ENCODE assay signal across 14 cellular contexts in the genomic region with DNA sequence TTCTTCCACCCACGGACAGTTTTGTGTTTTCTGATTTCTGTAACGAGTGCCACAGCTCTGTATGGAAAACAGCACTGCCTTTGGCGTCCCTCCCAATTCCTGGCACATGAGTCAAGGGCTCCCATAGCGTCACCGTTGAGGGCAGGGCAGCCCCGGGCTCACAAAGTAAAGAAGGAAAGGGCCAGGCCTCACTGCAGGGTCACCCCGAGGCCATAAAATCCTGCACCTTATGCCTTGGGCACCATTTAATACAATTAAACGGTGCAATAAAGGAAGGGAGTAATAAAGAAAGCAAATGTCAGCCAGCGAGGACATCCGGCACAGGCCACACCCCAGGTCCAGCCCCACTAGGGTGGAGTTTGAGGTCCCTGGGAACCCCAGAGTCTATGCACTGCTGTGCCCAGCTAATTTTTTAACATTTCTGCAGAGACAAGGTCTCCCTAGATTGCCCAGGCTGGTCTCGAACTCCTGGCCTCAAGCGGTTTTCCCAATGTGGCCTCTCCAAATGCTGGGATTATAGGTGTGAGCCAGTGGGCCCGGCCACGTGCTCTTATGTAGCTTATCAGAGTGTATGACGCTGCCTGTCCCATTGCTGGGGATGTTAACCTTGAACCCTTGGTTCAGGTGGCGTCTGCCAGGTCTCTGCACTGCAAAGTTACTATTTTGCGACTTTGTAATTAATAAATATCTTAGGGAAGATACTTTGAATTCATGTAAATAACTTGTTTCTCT. TPM values are rescaled to one million over a fixed set of nuclear protein-coding genes. Genes with fewer than 3 reads are reported as not detected.
DNase-seq lines count a peak whose midpoint lies in the region; ATAC-seq and TF ChIP-seq lines count a peak whose summit lies in the region.
"Had no signal": no experiment of that assay in that cellular context is flagged by ENCODE, and none has a peak within 500 bp of the region (broad histone marks: within the 10 kb centered on the region; RNA-seq: fewer than 3 reads in every experiment).

No MANE protein-coding gene starts in this region.

- H3K9me1 ChIP-seq in IMR-90 (ENCODE audit: insufficient read depth, low read length): no peaks in the 10 kb centered on the region

- TF ChIP-seq CTCF in IMR-90 (conservative IDR thresholded peaks at IDR 0.05; ENCODE audit: low read depth, low read length) (no peak), choroid plexus epithelial cell (conservative IDR thresholded peaks at IDR 0.05; ENCODE audit: low read depth, low read length) (no peak), osteocyte (IDR thresholded peaks at IDR 0.05) (no peak)

- peaks cover 5% of the 10 kb centered on the region for H3K9me3 Mint-ChIP-seq in activated T-cell treated with anti-CD3 and anti-CD28 coated beads, Interleukin-2, amount 50 U/mL, for 4 hours
- H3K9me3 Mint-ChIP-seq in osteocyte (ENCODE audit: unreplicated experiment): peaks cover 4% of the 10 kb centered on the region
- H3K9me3 Mint-ChIP-seq: T-helper 2 cell treated with Interferon-gamma antibody and Interleukin-4, amounts not matched to agents 5 μg/mL and 100 μg/mL, for 36 hours had no signal

- intact Hi-C loops in IMR-90 (cut with micrococcal nuclease): no loop called here

- H2BK5ac ChIP-seq in IMR-90 (ENCODE audit: low read depth, low read length, poor library complexity, severe bottlenecking): no peak overlapping the region

- no peak overlapping the region for H4K5ac ChIP-seq in IMR-90 (ENCODE audit: low read depth, low read length)

- H3K4me3 ChIP-seq in IMR-90 (ENCODE audit: insufficient read depth, low read depth, low read length) (no peak overlapping the region), choroid plexus epithelial cell (ENCODE audit: low read depth, low read length) (no peak overlapping the region)

- TF ChIP-seq POLR2A in IMR-90 (IDR thresholded peaks at IDR 0.05; ENCODE audit: low read depth, low read length): no peak

- peak overlapping the region in 1 of 2 experiments; percentile 19; a peak in 1 of 4 replicates for H4K8ac ChIP-seq in IMR-90 (ENCODE audit: low read depth in 2 of 2, low read length in 2 of 2)

- no peak overlapping the region for H3K18ac ChIP-seq in IMR-90 (ENCODE audit: low read depth, low read length)

- H3K9ac ChIP-seq in IMR-90 (ENCODE audit: low read depth, low read length): no peak overlapping the region

- CTCF ChIA-PET in IMR-90 (lab: Yijun Ruan, JAX): no interaction called here

- in situ Hi-C loops in IMR-90 (cut with MboI; ENCODE audit: low sequenced_read_pairs): no loop called here

- no peaks in the 10 kb centered on the region; the same call in 1 of the 2 replicates for H3K27me3 ChIP-seq in IMR-90 (ENCODE audit: control insufficient read depth, insufficient read depth, low read length)

- dilution Hi-C loops in IMR-90 (cut with HindIII; ENCODE audit: low sequenced_read_pairs, unreplicated experiment): no loop called here

- H3K4me3 Mint-ChIP-seq in activated T-cell treated with anti-CD3 and anti-CD28 coated beads, Interleukin-2, amount 50 U/mL, for 4 hours: no peak overlapping the region
- H3K4me3 Mint-ChIP-seq in osteocyte (ENCODE audit: unreplicated experiment): no peak overlapping the region
- H3K4me3 Mint-ChIP-seq: T-helper 2 cell treated with Interferon-gamma antibody and Interleukin-4, amounts not matched to agents 5 μg/mL and 100 μg/mL, for 36 hours had no signal

- BruUV-seq in IMR-90 (replicated peaks; lab: Mats Ljungman, UMichigan): no TSS peak

- peak overlapping the region; percentile 26; the same call in 1 of the 2 replicates for H2BK120ac ChIP-seq in IMR-90 (ENCODE audit: low read depth, low read length)

- peak overlapping the region; percentile 58 for H2AFZ ChIP-seq in IMR-90 (replicated peaks; ENCODE audit: low read length, poor library complexity)

- H3K23ac ChIP-seq in IMR-90 (ENCODE audit: low read depth, low read length): no peak overlapping the region

- H3K4me1 ChIP-seq in IMR-90 (ENCODE audit: control insufficient read depth, insufficient read depth, low read length): peaks cover 12% of the 10 kb centered on the region

- no peak overlapping the region for H3K14ac ChIP-seq in IMR-90 (replicated peaks; ENCODE audit: low read depth, low read length)

- H2BK15ac ChIP-seq in IMR-90 (ENCODE audit: low read depth, low read length): no peak overlapping the region

- TF ChIP-seq RAD21 in IMR-90 (IDR thresholded peaks at IDR 0.05; ENCODE audit: low read length): no peak

- DNase-seq in AG08395 (ENCODE audit: low spot score): peak; percentile 94
- peak; percentile 56 for DNase-seq in IMR-90
- DNase-seq in choroid plexus epithelial cell (ENCODE audit: low read depth): peak; percentile 19
- peak; percentile 34 to 66 for DNase-seq in lung microvascular endothelial cell (ENCODE audit: low read depth in 2 of 2)
- DNase-seq in activated T-cell treated with anti-CD3 and anti-CD28 coated beads, Interleukin-2, amount 50 U/mL, for 4 hours: no peak
- no peak for DNase-seq in activated gamma-delta T cell (lab: John Stamatoyannopoulos, UW)
- no peak for DNase-seq in NCI-H510A treated with DMSO at 0.1 percent for 48 hours (lab: John Stamatoyannopoulos, UW)
- no peak for DNase-seq in osteocyte (ENCODE audit: extremely low spot score, unreplicated experiment)
- DNase-seq: C1 segment of cervical spinal cord; effector memory CD4-positive, alpha-beta T cell; H7; NCI-H345; stimulated activated naive CD4-positive, alpha-beta T cell treated with Interleukin-2 at 50 U/mL for 16 hours had no signal

- no peak overlapping the region for H3K27ac ChIP-seq in IMR-90 (ENCODE audit: insufficient read depth, low read length)

- H3K27ac Mint-ChIP-seq in osteocyte (ENCODE audit: unreplicated experiment): no peak overlapping the region
- H3K27ac Mint-ChIP-seq: T-helper 2 cell treated with Interferon-gamma antibody and Interleukin-4, amounts not matched to agents 5 μg/mL and 100 μg/mL, for 36 hours had no signal

- no peak overlapping the region for H2AK9ac ChIP-seq in IMR-90 (replicated peaks; ENCODE audit: low read depth, low read length, poor library complexity)

- H3K9me3 ChIP-seq in IMR-90 (ENCODE audit: control insufficient read depth, insufficient read depth, low read length): peaks cover 5% of the 10 kb centered on the region

- no peaks in the 10 kb centered on the region for H4K20me1 ChIP-seq in IMR-90 (ENCODE audit: insufficient read depth, low read length)

- H2BK20ac ChIP-seq in IMR-90 (ENCODE audit: low read depth, low read length): no peak overlapping the region

- H3K4ac ChIP-seq in IMR-90 (ENCODE audit: low read depth, low read length): no peak overlapping the region; the same call in 1 of the 2 replicates

- H3K4me2 ChIP-seq in IMR-90 (ENCODE audit: low read depth, low read length): peak overlapping the region; percentile 61; the same call in 1 of the 2 replicates

- no peak overlapping the region for H4K91ac ChIP-seq in IMR-90 (ENCODE audit: insufficient read depth, low read depth, low read length)

- peaks cover 10% of the 10 kb centered on the region for H3K4me1 Mint-ChIP-seq in activated T-cell treated with anti-CD3 and anti-CD28 coated beads, Interleukin-2, amount 50 U/mL, for 4 hours (ENCODE audit: low read depth)
- H3K4me1 Mint-ChIP-seq in osteocyte (ENCODE audit: unreplicated experiment): peaks cover 4% of the 10 kb centered on the region

- peaks cover 23% of the 10 kb centered on the region for H3K27me3 Mint-ChIP-seq in activated T-cell treated with anti-CD3 and anti-CD28 coated beads, Interleukin-2, amount 50 U/mL, for 4 hours (ENCODE audit: low read depth)
- peaks cover 35% of the 10 kb centered on the region for H3K27me3 Mint-ChIP-seq in osteocyte (ENCODE audit: unreplicated experiment)

- no peak overlapping the region for H3K56ac ChIP-seq in IMR-90 (ENCODE audit: extremely low read depth, insufficient read depth, low read length)

- no peaks in the 10 kb centered on the region for H3K36me3 ChIP-seq in IMR-90 (ENCODE audit: control insufficient read depth, insufficient read depth, low read length)

- H3K79me1 ChIP-seq in IMR-90 (ENCODE audit: low read depth in 1 of 2, low read length in 2 of 2): no peaks in the 10 kb centered on the region

- WGBS in IMR-90 (ENCODE audit: extremely low coverage in 2 of 2, insufficient read length in 1 of 2), 2 experiments: 67% methylated on average over 10 of the region's 17 CpGs; no CpG with 5 or more reads in 1 of the 2 experiments

- peak; percentile 65 for ATAC-seq in IMR-90 (ENCODE audit: low read depth)
- no peak for ATAC-seq in activated T-cell treated with anti-CD3 and anti-CD28 coated beads, Interleukin-2, amount 50 U/mL, for 4 hours

- no peaks in the 10 kb centered on the region for H3K36me3 Mint-ChIP-seq in activated T-cell treated with anti-CD3 and anti-CD28 coated beads, Interleukin-2, amount 50 U/mL, for 4 hours (ENCODE audit: insufficient read depth)
- no peaks in the 10 kb centered on the region for H3K36me3 Mint-ChIP-seq in osteocyte (ENCODE audit: unreplicated experiment)

- POLR2A ChIA-PET in IMR-90 (lab: Charles Lee; ENCODE audit: unreplicated experiment): no interaction called here

- H2AK5ac ChIP-seq in IMR-90 (ENCODE audit: low read depth, low read length): no peak overlapping the region

TF ChIP-seq in IMR-90, 13 proteins besides CTCF, POLR2A, EP300 and RAD21 (continues in another document):
- no peak for TF ChIP-seq MXI1 (IDR thresholded peaks at IDR 0.05; ENCODE audit: borderline replicate concordance, low read depth, low read length)
- no peak for TF ChIP-seq MAFK (IDR thresholded peaks at IDR 0.05; ENCODE audit: low read depth, low read length)
- TF ChIP-seq FOS (IDR thresholded peaks at IDR 0.05; ENCODE audit: low read depth, low read length): no peak
- no peak for TF ChIP-seq RCOR1 (IDR thresholded peaks at IDR 0.05; ENCODE audit: insufficient replicate concordance, low read length)
- no peak for TF ChIP-seq SMC3 (IDR thresholded peaks at IDR 0.05; ENCODE audit: low read depth, low read length)
- no peak for TF ChIP-seq CHD1 (IDR thresholded peaks at IDR 0.05; ENCODE audit: low read depth, low read length)
- TF ChIP-seq MAZ (IDR thresholded peaks at IDR 0.05; ENCODE audit: borderline replicate concordance, low read depth, low read length): no peak
- TF ChIP-seq RFX5 (IDR thresholded peaks at IDR 0.05; ENCODE audit: low read depth, low read length): no peak

RNA-seq across cellular contexts. Expression of gene MUC2, which starts 13.6 kb away (rescaled TPM):
- not detected in 2 replicates for total RNA-seq in IMR-90 (2012; rRNA removed)
- polyA plus RNA-seq in IMR-90 (2012; rRNA removed): not detected in 2 replicates
- polyA plus RNA-seq in IMR-90 (2012; cell fraction: cytosol; rRNA removed): not detected in 2 replicates
- not detected in 2 replicates for polyA plus RNA-seq in IMR-90 (2012; cell fraction: nucleus; rRNA removed; ENCODE audit: low replicate concordance)
- not detected in 2 replicates for total RNA-seq in lung microvascular endothelial cell
- under 1 TPM; 0.08 to 0.30 (median 0.24) TPM for total RNA-seq in activated T-cell treated with anti-CD3 and anti-CD28 coated beads, Interleukin-2, amount 50 U/mL, for 4 hours
- total RNA-seq in osteocyte: not detected in 2 replicates
- total RNA-seq: H7 had no signal

RNA-seq across cellular contexts. Expression of gene MUC6, which starts 24.5 kb away (rescaled TPM):
- total RNA-seq in IMR-90 (2012; rRNA removed) (not detected in 2 replicates), lung microvascular endothelial cell (not detected in 2 replicates), osteocyte (not detected in 2 replicates)
- polyA plus RNA-seq in IMR-90 (2012; rRNA removed): not detected in 2 replicates
- not detected in 2 replicates for polyA plus RNA-seq in IMR-90 (2012; cell fraction: cytosol; rRNA removed)
- polyA plus RNA-seq in IMR-90 (2012; cell fraction: nucleus; rRNA removed; ENCODE audit: low replicate concordance): not detected in 2 replicates
- under 1 TPM in 1 of 3 donors, not detected in 2; 0.30 TPM for total RNA-seq in activated T-cell treated with anti-CD3 and anti-CD28 coated beads, Interleukin-2, amount 50 U/mL, for 4 hours
- total RNA-seq: H7 had no signal

Comparison
In these comparisons a context has a peak if more than half of its experiments do, and no peak if none do; other contexts are left out.
1. DNase-seq: peak in AG08395 (single experiment), IMR-90 (single experiment), choroid plexus epithelial cell (single experiment) and lung microvascular endothelial cell (2 of 2); none in activated T-cell treated with anti-CD3 and anti-CD28 coated beads, Interleukin-2, amount 50 U/mL, for 4 hours (single experiment), activated gamma-delta T cell (single experiment), NCI-H510A treated with DMSO at 0.1 percent for 48 hours (single experiment) and osteocyte (single experiment).